Comparison of ENCODE assay signal across 8 cellular contexts in the genomic region with DNA sequence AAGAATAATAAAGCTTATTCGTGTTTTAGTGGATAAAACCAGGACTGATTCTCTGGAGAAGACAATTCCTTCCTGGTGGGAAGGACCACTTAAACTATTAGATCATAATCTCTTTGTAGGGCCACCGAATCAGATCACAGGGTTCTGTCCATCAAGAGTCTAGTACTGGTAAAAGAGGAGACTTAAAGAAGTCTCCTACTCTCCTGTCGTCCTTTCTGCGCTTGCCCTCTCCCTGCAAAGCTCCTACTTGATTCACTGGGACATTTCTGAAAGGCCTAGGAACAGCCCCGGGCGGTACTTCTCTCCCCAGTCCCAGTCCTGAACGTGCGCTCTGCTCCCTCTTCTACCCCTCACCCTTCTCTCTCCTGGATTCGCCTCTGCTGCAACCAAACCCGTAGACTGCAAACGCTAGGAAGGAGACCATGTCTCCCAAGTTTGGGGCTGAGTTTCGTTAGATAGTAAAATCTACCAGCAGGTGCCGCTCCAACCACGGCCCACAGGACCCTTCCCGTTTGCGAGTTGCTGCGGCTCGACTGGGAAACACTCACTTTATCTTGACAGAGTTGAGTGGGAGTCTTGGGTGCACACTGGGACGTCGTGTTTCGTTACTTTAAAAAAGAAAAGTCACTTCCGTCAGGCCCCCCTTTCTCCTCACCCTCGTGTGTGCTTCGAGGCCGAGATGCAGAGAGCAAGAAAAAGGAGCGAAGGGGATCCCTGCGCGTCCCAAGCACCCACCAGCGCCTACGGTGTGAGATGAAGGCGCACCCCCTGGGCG. TPM values are rescaled to one million over a fixed set of nuclear protein-coding genes. Genes with fewer than 3 reads are reported as not detected.
A peak's percentile ranks its signal among the peaks of the same experiment; 100 is the strongest.
DNase-seq lines count a peak whose midpoint lies in the region; ATAC-seq, FAIRE-seq and TF ChIP-seq lines count a peak whose summit lies in the region.

No MANE protein-coding gene starts in this region.

- H3K79me2 ChIP-seq in trophoblast cell (ENCODE audit: control insufficient read depth, insufficient read depth, low read length, poor library complexity): no peaks in the 10 kb centered on the region

- H3K79me1 ChIP-seq in trophoblast cell (ENCODE audit: low read length): no peaks in the 10 kb centered on the region

- H3K4me2 ChIP-seq in trophoblast cell (ENCODE audit: low read length): peak overlapping the region; percentile 48

- H3K4me1 Mint-ChIP-seq in Caco-2 (ENCODE audit: low read depth, unreplicated experiment): no peaks in the 10 kb centered on the region
- peaks cover 14% of the 10 kb centered on the region for H3K4me1 Mint-ChIP-seq in activated naive CD4-positive, alpha-beta T cell treated with anti-CD3 and anti-CD28 coated beads for 36 hours (ENCODE audit: low read depth)
- peaks cover 12% of the 10 kb centered on the region for H3K4me1 Mint-ChIP-seq in glutamatergic neuron (ENCODE audit: low read depth, unreplicated experiment)

- H3K23ac ChIP-seq in trophoblast cell (ENCODE audit: low read length): no peak overlapping the region

- H2BK12ac ChIP-seq in trophoblast cell (ENCODE audit: low read length): no peak overlapping the region

- H2BK5ac ChIP-seq in trophoblast cell (ENCODE audit: low read depth, low read length, poor library complexity): no peak overlapping the region

- CTCF ChIA-PET in Caco-2 (lab: Charles Lee): interaction anchor here (0.5 kb wide), 1 partner anchor 41 kb away, joined by 3 read pairs; no protein-coding TSS in a partner anchor
- CTCF ChIA-PET in activated naive CD4-positive, alpha-beta T cell treated with anti-CD3 and anti-CD28 coated beads for 36 hours (lab: Charles Lee): interaction anchor here (0.7 to 5.6 kb wide), 24 partner anchors 8 to 483 kb away, joined by 3 to 49 read pairs (median 6); partner anchors contain the start of gene ADD2

- no peak overlapping the region for H4K91ac ChIP-seq in trophoblast cell (ENCODE audit: low read depth, low read length)

- no peak overlapping the region for H3K4ac ChIP-seq in trophoblast cell (ENCODE audit: low read depth, low read length)

- H3K4me3 Mint-ChIP-seq in Caco-2 (ENCODE audit: unreplicated experiment) (no peak overlapping the region), glutamatergic neuron (ENCODE audit: unreplicated experiment) (peak overlapping the region; percentile 87)
- peak overlapping the region; percentile 74 for H3K4me3 Mint-ChIP-seq in activated naive CD4-positive, alpha-beta T cell treated with anti-CD3 and anti-CD28 coated beads for 36 hours

- H2AFZ ChIP-seq in trophoblast cell (ENCODE audit: insufficient read depth, low read length, poor library complexity): no peak overlapping the region

- no peak overlapping the region for H3K9ac ChIP-seq in trophoblast cell (ENCODE audit: low read length)

- TF ChIP-seq EP300 in transverse colon (IDR thresholded peaks at IDR 0.05; ENCODE audit: low read depth): no peak

- H3K36me3 Mint-ChIP-seq in Caco-2 (ENCODE audit: insufficient read depth, unreplicated experiment): no peaks in the 10 kb centered on the region
- no peaks in the 10 kb centered on the region for H3K36me3 Mint-ChIP-seq in activated naive CD4-positive, alpha-beta T cell treated with anti-CD3 and anti-CD28 coated beads for 36 hours (ENCODE audit: low read depth)
- H3K36me3 Mint-ChIP-seq in glutamatergic neuron (ENCODE audit: unreplicated experiment): no peaks in the 10 kb centered on the region

- TF ChIP-seq POLR2A in transverse colon (IDR thresholded peaks at IDR 0.05): no peak

- no peak overlapping the region for H3K14ac ChIP-seq in trophoblast cell (ENCODE audit: low read length)

- no CpG with 5 or more reads among the region's 32 CpGs for WGBS in trophoblast cell (ENCODE audit: extremely low coverage, insufficient coverage, insufficient read length)
- WGBS in transverse colon (ENCODE audit: low coverage in 1 of 2), 2 donors: 2 to 12% methylated on average over 16 to 32 of the region's 32 CpGs

- POLR2A ChIA-PET in Caco-2 (lab: Charles Lee): no interaction called here

- H3K4me1 ChIP-seq in Caco-2 (no peaks in the 10 kb centered on the region), RWPE2 (ENCODE audit: insufficient read depth, poor library complexity, severe bottlenecking) (no peaks in the 10 kb centered on the region), trophoblast cell (ENCODE audit: control insufficient read depth in 1 of 2, insufficient read depth in 2 of 2, low read length in 2 of 2) (peaks cover 3 to 6% of the 10 kb centered on the region in 2 experiments), transverse colon (peaks cover 4 to 14% (median 13%) of the 10 kb centered on the region in 4 donors)

- H3K27ac Mint-ChIP-seq in Caco-2 (ENCODE audit: unreplicated experiment) (no peak overlapping the region), glutamatergic neuron (ENCODE audit: unreplicated experiment) (no peak overlapping the region)
- H3K27ac Mint-ChIP-seq in activated naive CD4-positive, alpha-beta T cell treated with anti-CD3 and anti-CD28 coated beads for 36 hours: no peak overlapping the region

- in situ Hi-C loops in KBM-7 (cut with MboI; ENCODE audit: low pct_unique_long_range_greater_than_20kb, low sequenced_read_pairs) (loop anchor here (25.0 kb wide), 1 partner anchor 173 kb away; no protein-coding TSS in a partner anchor), transverse colon (cut with MboI; ENCODE audit: low pct_ligation_motif_present in 1 of 4, low pct_unique_long_range_greater_than_20kb in 1 of 4, low sequenced_read_pairs in 3 of 4) (no loop called here)

- no TSS peak for BruUV-seq in Caco-2 (replicated peaks; lab: Mats Ljungman, UMichigan)

- H4K12ac ChIP-seq in trophoblast cell (ENCODE audit: low read depth, low read length): no peak overlapping the region

- H3K27ac ChIP-seq in RWPE2 (ENCODE audit: poor library complexity, severe bottlenecking) (no peak overlapping the region), trophoblast cell (ENCODE audit: low read depth, low read length) (no peak overlapping the region), transverse colon (no peak overlapping the region)

- no peak for FAIRE-seq in GM19239 (lab: Jason Lieb, UNC)

- H3K36me3 ChIP-seq in Caco-2 (ENCODE audit: control insufficient read depth, insufficient read depth, low read length): no peaks in the 10 kb centered on the region
- no peaks in the 10 kb centered on the region for H3K36me3 ChIP-seq in RWPE2 (ENCODE audit: low read depth)
- H3K36me3 ChIP-seq in trophoblast cell (ENCODE audit: control insufficient read depth in 1 of 2, insufficient read depth in 2 of 2, low read length in 2 of 2): no peaks in the 10 kb centered on the region
- H3K36me3 ChIP-seq in transverse colon: no peaks in the 10 kb centered on the region

- H3K27me3 ChIP-seq in Caco-2 (replicated peaks; ENCODE audit: control insufficient read depth, insufficient read depth, low read length): 0 out of 2 replicates have a peak, but pooled peaks cover 1% of the 10 kb centered on the region
- H3K27me3 ChIP-seq in RWPE2 (ENCODE audit: insufficient read depth, poor library complexity, severe bottlenecking): peaks cover 65% of the 10 kb centered on the region
- H3K27me3 ChIP-seq in trophoblast cell (ENCODE audit: insufficient read depth, low read length): peaks cover 24% of the 10 kb centered on the region
- peaks cover 82% of the 10 kb centered on the region for H3K27me3 ChIP-seq in transverse colon

- ATAC-seq in RWPE2 (ENCODE audit: low read depth): peak; percentile 81

- H3K9me3 Mint-ChIP-seq in Caco-2 (ENCODE audit: unreplicated experiment) (no peaks in the 10 kb centered on the region), glutamatergic neuron (ENCODE audit: unreplicated experiment) (peaks cover 9% of the 10 kb centered on the region)
- no peaks in the 10 kb centered on the region for H3K9me3 Mint-ChIP-seq in activated naive CD4-positive, alpha-beta T cell treated with anti-CD3 and anti-CD28 coated beads for 36 hours

- peaks cover 27% of the 10 kb centered on the region for H3K27me3 Mint-ChIP-seq in Caco-2 (ENCODE audit: insufficient read depth, unreplicated experiment)
- H3K27me3 Mint-ChIP-seq in activated naive CD4-positive, alpha-beta T cell treated with anti-CD3 and anti-CD28 coated beads for 36 hours (ENCODE audit: low read depth): peaks cover 40% of the 10 kb centered on the region
- H3K27me3 Mint-ChIP-seq in glutamatergic neuron (ENCODE audit: unreplicated experiment): peaks cover 20% of the 10 kb centered on the region

- no peaks in the 10 kb centered on the region for H3K9me3 ChIP-seq in Caco-2
- no peaks in the 10 kb centered on the region for H3K9me3 ChIP-seq in RWPE2 (ENCODE audit: severe bottlenecking)
- no peaks in the 10 kb centered on the region for H3K9me3 ChIP-seq in trophoblast cell (ENCODE audit: insufficient read depth, low read depth, low read length)
- no peaks in the 10 kb centered on the region for H3K9me3 ChIP-seq in transverse colon

- no peak overlapping the region for H3K4me3 ChIP-seq in Caco-2 (ENCODE audit: low read depth, low read length)
- no peak overlapping the region for H3K4me3 ChIP-seq in RWPE2 (ENCODE audit: severe bottlenecking)
- H3K4me3 ChIP-seq in trophoblast cell (ENCODE audit: low read depth, low read length): no peak overlapping the region
- peak overlapping the region in 2 of 4 donors; percentile 4 to 44 for H3K4me3 ChIP-seq in transverse colon

- no peak overlapping the region for H3K18ac ChIP-seq in trophoblast cell (ENCODE audit: low read length)

- TF ChIP-seq CTCF in Caco-2 (IDR thresholded peaks at IDR 0.05; ENCODE audit: insufficient read depth in 1 of 2, low read depth in 1 of 2, low read length in 1 of 2, severe bottlenecking in 1 of 2, unreplicated experiment in 1 of 2): peak; percentile 71 to 72
- peak; percentile 85 for TF ChIP-seq CTCF in RWPE2 (IDR thresholded peaks at IDR 0.05; ENCODE audit: poor library complexity, severe bottlenecking)
- peak; percentile 53 for TF ChIP-seq CTCF in glutamatergic neuron (IDR thresholded peaks at IDR 0.05; ENCODE audit: partially characterized antibody, unreplicated experiment)
- TF ChIP-seq CTCF in transverse colon (IDR thresholded peaks at IDR 0.05): peak in 4 of 5 experiments; percentile 11 to 38 (median 33)

- DNase-seq in Caco-2 (peak; percentile 63 to 64), KBM-7 (peak; percentile 89), RWPE2 (ENCODE audit: low spot score) (no peak), glutamatergic neuron (peak; percentile 79), trophoblast cell (peak; percentile 21 to 74), transverse colon (peak; percentile 36), GM19239 (ENCODE audit: insufficient read length, low spot score) (no peak)
- DNase-seq in activated naive CD4-positive, alpha-beta T cell treated with anti-CD3 and anti-CD28 coated beads for 36 hours: peak; percentile 89

- intact Hi-C loops in Caco-2 (cut with micrococcal nuclease; ENCODE audit: unreplicated experiment) (loop anchor here (1.0 to 5.0 kb wide), 4 partner anchors 73 to 487 kb away; partner anchors contain the start of genes ANKRD53 and FAM136A), transverse colon (cut with DNase I; ENCODE audit: low total_unique reads) (no loop called here)
- intact Hi-C loops in activated naive CD4-positive, alpha-beta T cell treated with anti-CD3 and anti-CD28 coated beads for 36 hours (cut with micrococcal nuclease): loop anchor here (1.0 to 10.0 kb wide), 6 partner anchors 62 to 445 kb away; partner anchors contain the start of gene TGFA

- H2AK5ac ChIP-seq in trophoblast cell (ENCODE audit: low read length): no peak overlapping the region

- no peak overlapping the region for H2BK120ac ChIP-seq in trophoblast cell (ENCODE audit: insufficient read depth, low read length, poor library complexity)

- H4K8ac ChIP-seq in trophoblast cell (ENCODE audit: low read depth, low read length): no peak overlapping the region

RNA-seq across cellular contexts. Expression of gene FIGLA, which starts 1.0 kb away (rescaled TPM):
- total RNA-seq in Caco-2 (2022): not detected in 2 replicates
- total RNA-seq in activated naive CD4-positive, alpha-beta T cell treated with anti-CD3 and anti-CD28 coated beads for 36 hours: not detected
- not detected for total RNA-seq in glutamatergic neuron (ENCODE audit: unreplicated experiment)
- not detected in 2 replicates for polyA plus RNA-seq in trophoblast cell (2013)
- total RNA-seq in transverse colon: not detected

RNA-seq across cellular contexts. Expression of gene ADD2, which starts 21.5 kb away (rescaled TPM):
- total RNA-seq in Caco-2 (2022): not detected in 2 replicates
- total RNA-seq in activated naive CD4-positive, alpha-beta T cell treated with anti-CD3 and anti-CD28 coated beads for 36 hours: 10 to 100 TPM; 42.9 to 46.2 TPM
- 373 TPM for total RNA-seq in glutamatergic neuron (ENCODE audit: unreplicated experiment)
- 0.56 and 0.63 TPM in 2 replicates for polyA plus RNA-seq in trophoblast cell (2013)
- 1 to 10 TPM in 2 of 4 donors, under 1 TPM in 2; 0.40 to 1.9 (median 1.1) TPM for total RNA-seq in transverse colon

RNA-seq across cellular contexts. Expression of gene CLEC4F, which starts 30.9 kb away (rescaled TPM):
- total RNA-seq in Caco-2 (2022): 0.16 TPM in 1 of 2 replicates, not detected in the other
- total RNA-seq in activated naive CD4-positive, alpha-beta T cell treated with anti-CD3 and anti-CD28 coated beads for 36 hours: not detected
- total RNA-seq in glutamatergic neuron (ENCODE audit: unreplicated experiment): 0.66 TPM
- not detected in 2 replicates for polyA plus RNA-seq in trophoblast cell (2013)
- under 1 TPM in 2 of 4 donors, not detected in 2; 0.14 to 0.32 TPM for total RNA-seq in transverse colon

RNA-seq across cellular contexts. Expression of gene CD207, which starts 46.1 kb away (rescaled TPM):
- 0.16 and 0.23 TPM in 2 replicates for total RNA-seq in Caco-2 (2022)
- total RNA-seq in activated naive CD4-positive, alpha-beta T cell treated with anti-CD3 and anti-CD28 coated beads for 36 hours: not detected
- total RNA-seq in glutamatergic neuron (ENCODE audit: unreplicated experiment): 0.51 TPM
- polyA plus RNA-seq in trophoblast cell (2013): not detected in 2 replicates
- under 1 TPM in 1 of 4 donors, not detected in 3; 0.95 TPM for total RNA-seq in transverse colon

Comparison
In these comparisons a context has a peak if more than half of its experiments do, and no peak if none do; other contexts are left out.
1. DNase-seq: peak in Caco-2 (2 of 2), KBM-7 (single experiment), activated naive CD4-positive, alpha-beta T cell treated with anti-CD3 and anti-CD28 coated beads for 36 hours (single experiment), glutamatergic neuron (single experiment), trophoblast cell (2 of 2) and transverse colon (single experiment); none in RWPE2 (single experiment) and GM19239 (single experiment).
2. CTCF ChIP-seq: peak in every context shown above with its lines; median percentile 85 in RWPE2; 72 in Caco-2; 53 in glutamatergic neuron; 33 in transverse colon.
3. RNA of gene ADD2, which starts 21.5 kb away (total RNA-seq): 373 TPM in glutamatergic neuron (single experiment) and 42.9 to 46.2 TPM in activated naive CD4-positive, alpha-beta T cell treated with anti-CD3 and anti-CD28 coated beads for 36 hours; 0.40 to 1.9 TPM in transverse colon and not detected in Caco-2; every median in the first group is over 10 times any median in the second.